Comparison of ENCODE assay signal across 12 cellular contexts in the genomic region with DNA sequence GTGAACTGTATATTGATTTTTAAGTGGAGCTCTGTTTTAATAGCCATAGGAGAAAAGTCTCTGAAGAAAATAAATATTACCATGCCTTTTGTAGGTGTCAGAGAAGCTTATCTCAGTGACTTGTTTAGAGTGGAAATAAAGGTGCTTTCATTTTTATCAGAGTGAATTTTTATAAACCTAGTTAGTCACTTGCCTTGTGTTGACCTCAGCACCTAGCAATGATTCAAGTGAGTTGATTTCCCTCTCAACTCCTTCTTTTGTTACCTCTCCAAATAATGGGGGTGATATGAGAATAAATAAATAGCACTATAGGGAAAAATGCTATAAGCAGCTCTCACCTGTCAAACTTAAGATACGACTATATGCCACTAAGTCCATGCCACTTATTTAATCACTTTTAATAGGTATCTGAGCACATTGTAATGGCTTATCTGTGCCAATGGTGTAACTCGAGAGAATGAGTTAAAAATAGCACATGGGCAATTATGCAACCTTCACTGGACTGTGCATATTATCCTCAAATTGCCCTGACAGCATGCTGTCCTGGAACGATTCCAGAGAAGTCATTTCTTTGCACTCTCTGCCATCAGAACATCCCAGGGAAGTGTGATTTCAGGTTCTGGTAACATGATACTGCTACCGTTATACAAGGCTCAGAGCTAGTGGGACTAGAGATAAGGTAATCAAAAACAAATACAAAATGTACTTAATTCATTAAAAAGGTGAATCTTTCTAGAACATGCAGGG.
DNase-seq lines count a peak whose midpoint lies in the region; ATAC-seq and TF ChIP-seq lines count a peak whose summit lies in the region.
"Had no signal": no experiment of that assay in that cellular context is flagged by ENCODE, and none has a peak within 500 bp of the region (broad histone marks: within the 10 kb centered on the region; RNA-seq: fewer than 3 reads in every experiment).

No MANE protein-coding gene starts in this region.

- H3K36me3 ChIP-seq in A673 (ENCODE audit: insufficient read depth, low read length, poor library complexity, severe bottlenecking), result no peaks in the 10 kb centered on the region
- no peaks in the 10 kb centered on the region for H3K36me3 ChIP-seq in heart left ventricle
- H3K36me3 ChIP-seq: BLaER1, esophagus muscularis mucosa had no signal

- 18 to 21% (median 19%) methylated on average over 4 of the region's 4 CpGs for WGBS in heart left ventricle, 4 donors

- TF ChIP-seq CTCF in A673 (conservative IDR thresholded peaks at IDR 0.05; ENCODE audit: low read depth, low read length) (no peak), heart left ventricle (IDR thresholded peaks at IDR 0.05) (no peak)

- intact Hi-C loops in A673 (cut with micrococcal nuclease; ENCODE audit: unreplicated experiment) (no loop called here), heart left ventricle (cut with DNase I) (loop anchor here in 1 of 10 donors (10.0 kb wide), 1 partner anchor 280 kb away; no protein-coding TSS in a partner anchor)

- CTCF ChIA-PET in A673 (lab: Charles Lee), result no interaction called here

- no peaks in the 10 kb centered on the region for H3K9me3 Mint-ChIP-seq in activated naive CD8-positive, alpha-beta T cell treated with anti-CD3 and anti-CD28 coated beads, Interleukin-2, amount 50 U/mL, for 24 hours

- ATAC-seq in heart left ventricle (peak; percentile 88 to 95 (median 93)), HG03520 (IDR thresholded peaks at IDR 0.05; ENCODE audit: unreplicated experiment) (no peak), HG03095 (IDR thresholded peaks at IDR 0.05; ENCODE audit: unreplicated experiment) (no peak), HG03135 (IDR thresholded peaks at IDR 0.05; ENCODE audit: unreplicated experiment) (no peak)
- ATAC-seq in activated naive CD8-positive, alpha-beta T cell treated with anti-CD3 and anti-CD28 coated beads, Interleukin-2, amount 50 U/mL, for 24 hours, result no peak

- H3K4me1 ChIP-seq in A673 (ENCODE audit: insufficient read depth, low read length, poor library complexity, severe bottlenecking), result no peaks in the 10 kb centered on the region
- H3K4me1 ChIP-seq in heart left ventricle, result peaks cover 0 to 19% (median 0%) of the 10 kb centered on the region in 12 donors
- H3K4me1 ChIP-seq: BLaER1 had no signal

- no peaks in the 10 kb centered on the region for H3K36me3 Mint-ChIP-seq in activated naive CD8-positive, alpha-beta T cell treated with anti-CD3 and anti-CD28 coated beads, Interleukin-2, amount 50 U/mL, for 24 hours (ENCODE audit: low read depth)

- H3K4me1 Mint-ChIP-seq in activated naive CD8-positive, alpha-beta T cell treated with anti-CD3 and anti-CD28 coated beads, Interleukin-2, amount 50 U/mL, for 24 hours, result no peaks in the 10 kb centered on the region

- no peak overlapping the region for H3K27ac ChIP-seq in A673 (ENCODE audit: low read depth, low read length, poor library complexity, severe bottlenecking)
- peak overlapping the region in 3 of 12 donors; percentile 6 to 55 (median 10) for H3K27ac ChIP-seq in heart left ventricle
- H3K27ac ChIP-seq: BLaER1, esophagus muscularis mucosa had no signal

- H3K27me3 ChIP-seq in A673 (replicated peaks; ENCODE audit: insufficient read depth, low read depth, low read length, poor library complexity) (no peaks in the 10 kb centered on the region), heart left ventricle (no peaks in the 10 kb centered on the region)
- H3K27me3 ChIP-seq: BLaER1, esophagus muscularis mucosa had no signal

- H3K27me3 Mint-ChIP-seq in activated naive CD8-positive, alpha-beta T cell treated with anti-CD3 and anti-CD28 coated beads, Interleukin-2, amount 50 U/mL, for 24 hours, result no peaks in the 10 kb centered on the region

- BruUV-seq in A673 (replicated peaks; lab: Mats Ljungman, UMichigan), result no TSS peak

- no peak overlapping the region for H3K4me3 Mint-ChIP-seq in activated naive CD8-positive, alpha-beta T cell treated with anti-CD3 and anti-CD28 coated beads, Interleukin-2, amount 50 U/mL, for 24 hours

- no peak overlapping the region for H3K27ac Mint-ChIP-seq in activated naive CD8-positive, alpha-beta T cell treated with anti-CD3 and anti-CD28 coated beads, Interleukin-2, amount 50 U/mL, for 24 hours

- peak; percentile 38 for DNase-seq in A673 (ENCODE audit: low spot score)
- DNase-seq in HuH-7 (ENCODE audit: low spot score), result peak; percentile 20
- peak; percentile 83 for DNase-seq in NCI-H748 (lab: John Stamatoyannopoulos, UW; ENCODE audit: unreplicated experiment)
- DNase-seq in heart left ventricle, result peak in 1 of 5 donors; percentile 19
- DNase-seq in activated naive CD8-positive, alpha-beta T cell treated with anti-CD3 and anti-CD28 coated beads, Interleukin-2, amount 50 U/mL, for 24 hours, result no peak
- DNase-seq: Karpas-422, T-helper 9 cell had no signal

- H3K4me3 ChIP-seq in A673 (ENCODE audit: low read depth, low read length, poor library complexity, severe bottlenecking) (no peak overlapping the region), heart left ventricle (no peak overlapping the region)
- H3K4me3 ChIP-seq: BLaER1, esophagus muscularis mucosa had no signal

- no peak for TF ChIP-seq POLR2A in heart left ventricle (IDR thresholded peaks at IDR 0.05)

- POLR2A ChIA-PET in A673 (lab: Charles Lee; ENCODE audit: low non-redundant PET), result no interaction called here

- H3K9me3 ChIP-seq in A673 (ENCODE audit: low read depth, low read length, poor library complexity, severe bottlenecking) (no peaks in the 10 kb centered on the region), heart left ventricle (no peaks in the 10 kb centered on the region)
- H3K9me3 ChIP-seq: BLaER1, esophagus muscularis mucosa had no signal

Comparison
In these comparisons a context has a peak if more than half of its experiments do, and no peak if none do; other contexts are left out.
1. ATAC-seq: peak in heart left ventricle (4 of 4); none in activated naive CD8-positive, alpha-beta T cell treated with anti-CD3 and anti-CD28 coated beads, Interleukin-2, amount 50 U/mL, for 24 hours (single experiment), HG03520 (single experiment), HG03095 (single experiment) and HG03135 (single experiment).